ENCODE assay signal across 30 cellular contexts in the genomic region with DNA sequence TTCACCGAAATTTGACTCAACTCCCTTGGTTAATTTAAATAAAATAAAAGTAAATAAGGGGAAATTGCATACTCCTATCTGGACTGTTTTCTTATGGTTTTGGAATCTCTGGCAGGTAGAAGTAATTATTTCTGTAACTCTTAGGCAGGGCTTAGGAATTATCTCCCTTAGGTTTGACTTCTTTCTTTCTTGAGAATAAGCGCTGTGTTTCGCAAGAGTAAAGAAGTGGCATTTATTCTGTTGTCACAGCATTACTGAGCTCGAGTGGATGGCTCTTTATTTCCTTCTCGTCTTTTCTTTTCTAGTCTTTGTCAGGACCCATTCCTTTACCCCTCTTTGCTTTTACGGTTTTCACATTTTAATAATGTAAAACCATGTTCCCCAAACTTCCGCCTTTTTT.
"Had no signal": no experiment of that assay in that cellular context is flagged by ENCODE, and none has a peak within 500 bp of the region (broad histone marks: within the 10 kb centered on the region; RNA-seq: fewer than 3 reads in every experiment).

No MANE protein-coding gene starts in this region.

- H3K27me3 Mint-ChIP-seq: naive thymus-derived CD8-positive, alpha-beta T cell; stimulated activated naive CD8-positive, alpha-beta T cell treated with anti-CD3 and anti-CD28 coated beads, Interleukin-15, Interleukin-2, amounts not matched to agents 100 ng/mL and 50 ng/mL, for 24 hours had no signal

- ATAC-seq: left colon; left lung; lower lobe of right lung; naive thymus-derived CD8-positive, alpha-beta T cell; pancreas; right cardiac atrium; stimulated activated effector memory CD8-positive, alpha-beta T cell treated with anti-CD3 and anti-CD28 coated beads, Interleukin-12 subunit alpha, Interleukin-12 subunit beta, amount 100 ng/mL, for 72 hours; upper lobe of right lung had no signal

- H3K9me3 Mint-ChIP-seq: immature natural killer cell; nephron; neural crest cell; stimulated activated effector memory CD8-positive, alpha-beta T cell treated with anti-CD3 and anti-CD28 coated beads, Interleukin-12 subunit alpha, Interleukin-12 subunit beta, amount 100 ng/mL, for 72 hours; stimulated activated naive CD8-positive, alpha-beta T cell treated with anti-CD3 and anti-CD28 coated beads, Interleukin-15, Interleukin-2, amounts not matched to agents 100 ng/mL and 50 ng/mL, for 24 hours had no signal

- H3K9me3 ChIP-seq: left lung, lower lobe of right lung, pancreas, prostate gland, sigmoid colon, spleen, suprapubic skin, thoracic aorta, tibial artery, upper lobe of right lung had no signal

- H3K4me3 ChIP-seq: left lung, lower lobe of right lung, pancreas, prostate gland, sigmoid colon, spleen, suprapubic skin, thoracic aorta, tibial artery, upper lobe of right lung had no signal

- H3K27ac ChIP-seq: left lung, lower lobe of right lung, pancreas, prostate gland, sigmoid colon, spleen, suprapubic skin, thoracic aorta, tibial artery, upper lobe of right lung had no signal

- H3K27ac Mint-ChIP-seq: immature natural killer cell; naive thymus-derived CD8-positive, alpha-beta T cell; nephron; stimulated activated effector memory CD8-positive, alpha-beta T cell treated with anti-CD3 and anti-CD28 coated beads, Interleukin-12 subunit alpha, Interleukin-12 subunit beta, amount 100 ng/mL, for 72 hours; stimulated activated naive CD8-positive, alpha-beta T cell treated with anti-CD3 and anti-CD28 coated beads, Interleukin-15, Interleukin-2, amounts not matched to agents 100 ng/mL and 50 ng/mL, for 24 hours had no signal

- H3K36me3 ChIP-seq: left lung, lower lobe of right lung, pancreas, prostate gland, sigmoid colon, spleen, suprapubic skin, thoracic aorta, tibial artery, upper lobe of right lung had no signal

- H3K4me1 ChIP-seq: left lung, lower lobe of right lung, pancreas, prostate gland, sigmoid colon, spleen, tibial artery, upper lobe of right lung had no signal

- FAIRE-seq: islet of Langerhans, kidney, pancreas, small intestine, urothelium cell line had no signal

- H3K36me3 Mint-ChIP-seq: stimulated activated effector memory CD8-positive, alpha-beta T cell treated with anti-CD3 and anti-CD28 coated beads, Interleukin-12 subunit alpha, Interleukin-12 subunit beta, amount 100 ng/mL, for 72 hours had no signal

- DNase-seq: hypothalamus; immature natural killer cell; kidney; left colon; left lung; lower lobe of right lung; mammary epithelial cell; mesenchymal stem cell; naive thymus-derived CD8-positive, alpha-beta T cell; nucleus accumbens; pancreas; posterior cingulate gyrus; retina; right cardiac atrium; sigmoid colon; small intestine; spleen; stimulated activated CD4-positive, alpha-beta T cell treated with anti-CD3 and anti-CD28 coated beads, Interleukin-4, amount 100 ng/mL, for 24 hours; stimulated activated naive CD4-positive, alpha-beta T cell; tibial artery; upper lobe of right lung had no signal

- H3K4me3 Mint-ChIP-seq: immature natural killer cell; naive thymus-derived CD8-positive, alpha-beta T cell; nephron; neural crest cell; stimulated activated effector memory CD8-positive, alpha-beta T cell treated with anti-CD3 and anti-CD28 coated beads, Interleukin-12 subunit alpha, Interleukin-12 subunit beta, amount 100 ng/mL, for 72 hours; stimulated activated naive CD8-positive, alpha-beta T cell treated with anti-CD3 and anti-CD28 coated beads, Interleukin-15, Interleukin-2, amounts not matched to agents 100 ng/mL and 50 ng/mL, for 24 hours had no signal

- H3K4me1 Mint-ChIP-seq: immature natural killer cell; naive thymus-derived CD8-positive, alpha-beta T cell; nephron had no signal

- H3K27me3 ChIP-seq: left lung, pancreas, sigmoid colon, spleen, suprapubic skin, tibial artery, upper lobe of right lung had no signal
